In the genomic region with DNA sequence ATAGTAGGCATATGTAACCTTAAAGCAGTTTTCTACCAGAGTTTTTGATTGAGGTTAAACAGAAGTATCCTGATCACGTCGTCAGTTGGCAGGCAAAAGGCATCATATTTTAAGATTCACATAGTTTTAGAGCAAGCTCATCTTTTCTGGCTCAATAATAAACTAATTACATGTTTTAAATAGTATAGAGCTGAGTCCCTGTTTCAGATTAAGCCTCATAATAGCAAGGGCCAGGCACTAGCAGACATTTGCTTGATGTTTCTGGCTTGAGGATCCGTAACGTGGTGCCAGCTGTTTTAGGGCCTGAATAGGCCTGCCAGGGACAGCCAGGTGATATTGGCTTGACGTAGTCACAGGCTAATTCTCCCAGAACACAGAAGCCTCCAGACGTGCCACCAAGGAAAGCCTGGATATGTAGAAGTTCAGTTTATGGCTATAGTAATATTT, we compare ENCODE assay signal across 10 cellular contexts.
DNase-seq lines count a peak whose midpoint lies in the region; ATAC-seq lines count a peak whose summit lies in the region.
"Had no signal": no experiment of that assay in that cellular context is flagged by ENCODE, and none has a peak within 500 bp of the region (broad histone marks: within the 10 kb centered on the region; RNA-seq: fewer than 3 reads in every experiment).

No MANE protein-coding gene starts in this region.

- H3K36me3 ChIP-seq in esophagus (ENCODE audit: control insufficient read depth in 2 of 2, insufficient read depth in 2 of 2, low read length in 1 of 2), result peaks cover 0 to 2% of the 10 kb centered on the region in 2 donors
- H3K36me3 ChIP-seq in muscle layer of duodenum (ENCODE audit: control insufficient read depth in 1 of 2, insufficient read depth in 2 of 2, low read length in 2 of 2), result no peaks in the 10 kb centered on the region
- H3K36me3 ChIP-seq in aorta (ENCODE audit: control insufficient read depth in 1 of 2, insufficient read depth in 2 of 2, low read length in 1 of 2), result no peaks in the 10 kb centered on the region

- peaks cover 3 to 6% of the 10 kb centered on the region in 2 donors for H3K4me1 ChIP-seq in esophagus (ENCODE audit: control insufficient read depth in 2 of 2, insufficient read depth in 2 of 2, low read length in 1 of 2)
- peaks cover 33 to 69% of the 10 kb centered on the region in 2 donors for H3K4me1 ChIP-seq in muscle layer of duodenum (ENCODE audit: control insufficient read depth in 1 of 2, insufficient read depth in 2 of 2, low read length in 2 of 2)
- peaks cover 8 to 48% of the 10 kb centered on the region in 2 donors for H3K4me1 ChIP-seq in aorta (ENCODE audit: control insufficient read depth in 1 of 2, insufficient read depth in 2 of 2, low read length in 2 of 2)
- H3K4me1 ChIP-seq: A549 had no signal

- ATAC-seq in Right ventricle myocardium inferior, result peak; percentile 38
- ATAC-seq in aorta (ENCODE audit: low FRiP score), result peak; percentile 62
- ATAC-seq in stimulated activated naive CD8-positive, alpha-beta T cell treated with anti-CD3 and anti-CD28 coated beads, Interleukin-15, Interleukin-2, amounts not matched to agents 100 U/mL and 50 U/mL, for 24 hours, result no peak
- ATAC-seq: A549 had no signal

- 31 to 37% methylated on average over 6 of the region's 6 CpGs for whole genome bisulfite sequencing in esophagus, 2 donors
- 4 to 6% methylated on average over 6 of the region's 6 CpGs for WGBS in aorta, 2 donors

- H3K27ac ChIP-seq in esophagus (ENCODE audit: low read depth in 2 of 2, low read length in 1 of 2) (peak overlapping the region; percentile 36 to 83), muscle layer of duodenum (ENCODE audit: low read length) (peak overlapping the region; percentile 71), aorta (ENCODE audit: low read depth in 1 of 2, low read length in 2 of 2) (peak overlapping the region; percentile 86 to 98)
- H3K27ac ChIP-seq: A549 had no signal

- DNase-seq in Right ventricle myocardium inferior (ENCODE audit: missing footprints) (no peak), cardiac septum (ENCODE audit: low spot score) (no peak), aorta (peak; percentile 66 to 79), activated T-cell treated with anti-CD3 and anti-CD28 coated beads for 4 hours (no peak)
- DNase-seq in stimulated activated naive CD8-positive, alpha-beta T cell treated with anti-CD3 and anti-CD28 coated beads, Interleukin-15, Interleukin-2, amounts not matched to agents 100 U/mL and 50 U/mL, for 24 hours, result no peak
- no peak for DNase-seq in activated CD4-positive, CD25-positive, alpha-beta regulatory T cell treated with anti-CD3 and anti-CD28 coated beads, Interleukin-2, amount 50 U/mL, for 72 hours
- DNase-seq: GOT3 had no signal

- intact Hi-C loops in Right ventricle myocardium inferior (cut with DNase I) (loop anchor here (2.0 kb wide), 1 partner anchor 19 kb away; no protein-coding TSS in a partner anchor), cardiac septum (cut with DNase I) (no loop called here), aorta (cut with DNase I) (loop anchor here (2.0 to 5.0 kb wide), 2 partner anchors 70 to 89 kb away; no protein-coding TSS in a partner anchor)

- H3K4me3 ChIP-seq in esophagus (ENCODE audit: low read depth in 1 of 2, low read length in 2 of 2) (no peak overlapping the region), muscle layer of duodenum (ENCODE audit: low read depth in 1 of 2, low read length in 2 of 2) (peak overlapping the region in 1 of 2 donors; percentile 27), aorta (ENCODE audit: low read length in 2 of 2) (no peak overlapping the region)
- H3K4me3 ChIP-seq: A549 had no signal

- H3K9me3 ChIP-seq in esophagus (ENCODE audit: control insufficient read depth in 2 of 2, insufficient read depth in 1 of 2, low read depth in 1 of 2, low read length in 1 of 2) (no peaks in the 10 kb centered on the region), muscle layer of duodenum (ENCODE audit: control insufficient read depth in 1 of 2, low read length in 2 of 2) (no peaks in the 10 kb centered on the region), aorta (ENCODE audit: control insufficient read depth, low read length) (no peaks in the 10 kb centered on the region)
- H3K9me3 ChIP-seq: A549 had no signal

- H3K27me3 ChIP-seq in esophagus (ENCODE audit: control insufficient read depth in 1 of 2, insufficient read depth in 2 of 2, low read length in 2 of 2), result no peaks in the 10 kb centered on the region
- no peaks in the 10 kb centered on the region for H3K27me3 ChIP-seq in muscle layer of duodenum (ENCODE audit: low read depth, low read length)
- no peaks in the 10 kb centered on the region for H3K27me3 ChIP-seq in aorta (ENCODE audit: control insufficient read depth in 1 of 2, insufficient read depth in 2 of 2, low read length in 1 of 2)

Comparison
In these comparisons a context has a peak if more than half of its experiments do, and no peak if none do; other contexts are left out.
1. DNase-seq: peak in aorta (2 of 2); none in Right ventricle myocardium inferior (single experiment), cardiac septum (single experiment), stimulated activated naive CD8-positive, alpha-beta T cell treated with anti-CD3 and anti-CD28 coated beads, Interleukin-15, Interleukin-2, amounts not matched to agents 100 U/mL and 50 U/mL, for 24 hours (single experiment), activated CD4-positive, CD25-positive, alpha-beta regulatory T cell treated with anti-CD3 and anti-CD28 coated beads, Interleukin-2, amount 50 U/mL, for 72 hours (single experiment) and activated T-cell treated with anti-CD3 and anti-CD28 coated beads for 4 hours (single experiment).
2. Peak in every context shown above with its lines, with median percentiles within 50 percentile points of each other: H3K27ac ChIP-seq.